In the genomic region with DNA sequence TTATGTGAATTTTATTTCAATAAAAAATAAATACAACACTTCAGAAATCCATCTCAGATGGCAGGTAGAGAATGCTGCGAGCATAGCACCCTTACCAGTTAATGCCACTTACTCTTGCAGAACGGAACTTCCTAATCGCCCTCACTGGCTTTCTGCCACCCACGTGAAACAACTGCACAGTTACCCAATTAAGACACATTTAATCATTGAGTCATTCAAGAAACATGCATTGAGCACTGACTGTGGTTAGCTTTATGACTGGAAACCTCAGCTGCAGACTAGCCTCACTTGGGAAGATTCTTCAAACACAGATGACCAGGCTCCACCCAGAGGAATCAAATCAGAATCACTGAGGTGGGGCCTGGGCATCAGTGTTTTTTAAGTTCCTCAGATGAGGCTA, we compare ENCODE assay signal across 8 cellular contexts.
DNase-seq lines count a peak whose midpoint lies in the region; ATAC-seq and TF ChIP-seq lines count a peak whose summit lies in the region.

No MANE protein-coding gene starts in this region.

- no peak for TF ChIP-seq CTCF in fibroblast of pulmonary artery (IDR thresholded peaks at IDR 0.05; ENCODE audit: low read length, missing control alignments)

- DNase-seq in GM04503 (ENCODE audit: low read depth): peak; percentile 98
- peak; percentile 74 for DNase-seq in RPMI8226
- peak; percentile 97 for DNase-seq in fibroblast of pulmonary artery (ENCODE audit: low read depth)
- DNase-seq in stromal cell of bone marrow (ENCODE audit: low read depth): peak; percentile 98
- DNase-seq in GF-D8 (lab: John Stamatoyannopoulos, UW): no peak
- no peak for DNase-seq in DMS114 treated with DMSO at 0.1 percent for 48 hours (lab: John Stamatoyannopoulos, UW; ENCODE audit: unreplicated experiment)
- DNase-seq in NCI-H1694 treated with DMSO at 0.1 percent for 48 hours (lab: John Stamatoyannopoulos, UW): no peak

- no peak overlapping the region for H3K4me3 ChIP-seq in fibroblast of pulmonary artery (replicated peaks; ENCODE audit: low read depth, low read length)

- peak; percentile 56 for ATAC-seq in HG02588 (IDR thresholded peaks at IDR 0.05; ENCODE audit: unreplicated experiment)

Comparison
In these comparisons a context has a peak if more than half of its experiments do, and no peak if none do; other contexts are left out.
1. DNase-seq: peak in GM04503 (single experiment), RPMI8226 (single experiment), fibroblast of pulmonary artery (single experiment) and stromal cell of bone marrow (single experiment); none in GF-D8 (single experiment), DMS114 treated with DMSO at 0.1 percent for 48 hours (single experiment) and NCI-H1694 treated with DMSO at 0.1 percent for 48 hours (single experiment).